26 cellular contexts compared by ENCODE assay signal in genomic region chr5:176780071-176780850, GRCh38. TPM values are rescaled to one million over a fixed set of nuclear protein-coding genes. Genes with fewer than 3 reads are reported as not detected.
DNase-seq lines count a peak whose midpoint lies in the region; ATAC-seq, FAIRE-seq and TF ChIP-seq lines count a peak whose summit lies in the region.
"Had no signal": no experiment of that assay in that cellular context is flagged by ENCODE, and none has a peak within 500 bp of the region (broad histone marks: within the 10 kb centered on the region; RNA-seq: fewer than 3 reads in every experiment).

No MANE protein-coding gene starts in this region.

- H3K9ac ChIP-seq in HCT116 (ENCODE audit: low read length) (no peak overlapping the region), endodermal cell (ENCODE audit: extremely low read depth, low read length, poor library complexity, severe bottlenecking) (no peak overlapping the region)
- H3K9ac ChIP-seq: GM23248 had no signal

- H3K36me3 ChIP-seq in HCT116 (ENCODE audit: control insufficient read depth in 1 of 2, insufficient read depth in 2 of 2, low read length in 2 of 2) (no peaks in the 10 kb centered on the region), endodermal cell (ENCODE audit: control insufficient read depth, insufficient read depth, low read length) (no peaks in the 10 kb centered on the region), small intestine (ENCODE audit: control insufficient read depth in 2 of 2, insufficient read depth in 2 of 2, low read length in 2 of 2) (no peaks in the 10 kb centered on the region)
- H3K36me3 ChIP-seq: SJCRH30 had no signal

- H3K9me3 ChIP-seq in HCT116 (ENCODE audit: control insufficient read depth in 1 of 2, insufficient read depth in 1 of 2, low read depth in 1 of 2, low read length in 2 of 2) (no peaks in the 10 kb centered on the region), endodermal cell (ENCODE audit: control insufficient read depth, low read length) (no peaks in the 10 kb centered on the region), small intestine (ENCODE audit: control insufficient read depth, low read depth) (no peaks in the 10 kb centered on the region)
- H3K9me3 ChIP-seq: psoas muscle, SJCRH30 had no signal

- peaks cover 6% of the 10 kb centered on the region for H3K27me3 Mint-ChIP-seq in endodermal cell (ENCODE audit: insufficient read depth)

- no peak for TF ChIP-seq RAD21 in HCT116 (IDR thresholded peaks at IDR 0.05; ENCODE audit: low read depth)

- H3K9me2 ChIP-seq in HCT116 (ENCODE audit: insufficient read depth), result no peaks in the 10 kb centered on the region

- no peaks in the 10 kb centered on the region for H4K20me1 ChIP-seq in HCT116 (ENCODE audit: insufficient read depth)

- H3K4me2 ChIP-seq in HCT116 (ENCODE audit: low read length), result peak overlapping the region; percentile 32

- TF ChIP-seq POLR2A in HCT116 (IDR thresholded peaks at IDR 0.05; ENCODE audit: borderline replicate concordance, extremely low read depth, insufficient read depth, insufficient read length), result no peak

- TF ChIP-seq CTCF in HCT116 (IDR thresholded peaks at IDR 0.05 in 2 of 3, conservative IDR thresholded peaks at IDR 0.05 in 1 of 3; ENCODE audit: borderline replicate concordance in 1 of 3, insufficient read depth in 1 of 3, low read depth in 2 of 3, low read length in 2 of 3) (no peak), endodermal cell (conservative IDR thresholded peaks at IDR 0.05) (no peak)

- BruUV-seq in HCT116 (replicated peaks; lab: Mats Ljungman, UMichigan), result no TSS peak

- H3K27ac Mint-ChIP-seq in endodermal cell, result no peak overlapping the region
- H3K27ac Mint-ChIP-seq: CD14-positive monocyte; effector memory CD8-positive, alpha-beta T cell; stimulated activated effector memory CD8-positive, alpha-beta T cell treated with anti-CD3 and anti-CD28 coated beads, Interleukin-12 subunit alpha, Interleukin-12 subunit beta, amount 100 ng/mL, for 72 hours had no signal

- H3K27ac ChIP-seq in HCT116 (ENCODE audit: low read depth, low read length) (no peak overlapping the region), endodermal cell (ENCODE audit: low read depth, low read length) (no peak overlapping the region), small intestine (ENCODE audit: low read depth in 1 of 2, low read length in 1 of 2) (no peak overlapping the region)
- H3K27ac ChIP-seq: GM23248, psoas muscle, SJCRH30 had no signal

- H3K27me3 ChIP-seq in HCT116 (ENCODE audit: insufficient read depth, low read length), result no peaks in the 10 kb centered on the region
- no peaks in the 10 kb centered on the region for H3K27me3 ChIP-seq in endodermal cell (ENCODE audit: control insufficient read depth, insufficient read depth, low read length, poor library complexity, severe bottlenecking)
- peaks cover 0 to 11% of the 10 kb centered on the region in 2 donors for H3K27me3 ChIP-seq in small intestine (ENCODE audit: control insufficient read depth in 2 of 2, insufficient read depth in 2 of 2, low read length in 2 of 2)

- FAIRE-seq in small intestine (lab: Jason Lieb, UNC), result no peak

- H3K4me1 Mint-ChIP-seq in endodermal cell, result peaks cover 12% of the 10 kb centered on the region
- H3K4me1 Mint-ChIP-seq: CD14-positive monocyte; naive thymus-derived CD8-positive, alpha-beta T cell; stimulated activated effector memory CD8-positive, alpha-beta T cell treated with anti-CD3 and anti-CD28 coated beads, Interleukin-12 subunit alpha, Interleukin-12 subunit beta, amount 100 ng/mL, for 72 hours had no signal

- H3K4me1 ChIP-seq in HCT116 (ENCODE audit: control insufficient read depth in 1 of 2, insufficient read depth in 2 of 2, low read length in 2 of 2), result peaks cover 8 to 33% of the 10 kb centered on the region in 2 experiments
- peaks cover 4% of the 10 kb centered on the region for H3K4me1 ChIP-seq in endodermal cell (ENCODE audit: control insufficient read depth, insufficient read depth, low read length)
- H3K4me1 ChIP-seq in small intestine (ENCODE audit: control insufficient read depth in 2 of 2, insufficient read depth in 1 of 2, low read depth in 1 of 2, low read length in 1 of 2), result no peaks in the 10 kb centered on the region
- H3K4me1 ChIP-seq: psoas muscle had no signal

- WGBS in endodermal cell (ENCODE audit: insufficient coverage in 1 of 2, insufficient read length in 1 of 2), 2 experiments, result 85 to 87% methylated on average over 8 to 12 of the region's 12 CpGs
- WGBS in small intestine, 3 donors, result 39 to 52% (median 49%) methylated on average over 12 of the region's 12 CpGs

- CTCF ChIA-PET in HCT116 (lab: Charles Lee), result no interaction called here

- H3K9me3 Mint-ChIP-seq in endodermal cell, result no peaks in the 10 kb centered on the region
- H3K9me3 Mint-ChIP-seq: effector memory CD8-positive, alpha-beta T cell; stimulated activated effector memory CD8-positive, alpha-beta T cell treated with anti-CD3 and anti-CD28 coated beads, Interleukin-12 subunit alpha, Interleukin-12 subunit beta, amount 100 ng/mL, for 72 hours; T-helper 1 cell treated with Interleukin-12 subunit alpha and Interleukin-12 subunit beta and Interleukin-4 antibody, amounts not matched to agents 30 μg/mL and 1 μg/mL, for 36 hours had no signal

- DNase-seq in NCI-H2171 treated with DMSO at 0.1 percent for 48 hours (lab: John Stamatoyannopoulos, UW), result peak; percentile 85
- DNase-seq in NCI-H2171 (lab: John Stamatoyannopoulos, UW), result no peak
- no peak for DNase-seq in HCT116 (ENCODE audit: low read depth, low spot score)
- peak; percentile 39 for DNase-seq in endodermal cell
- DNase-seq in small intestine, result peak; percentile 3
- DNase-seq in putamen (ENCODE audit: low spot score), result no peak
- DNase-seq: ACHN; amniotic stem cell; central memory CD4-positive, alpha-beta T cell; effector memory CD8-positive, alpha-beta T cell; naive thymus-derived CD8-positive, alpha-beta T cell; NCI-H1417 treated with DMSO at 0.1 percent for 48 hours; NCI-H510A treated with DMSO at 0.1 percent for 48 hours; psoas muscle; stimulated activated CD4-positive, alpha-beta T cell treated with anti-CD3 and anti-CD28 coated beads, Interleukin-12 subunit alpha, Interleukin-12 subunit beta, amount 100 ng/mL, for 4 hours had no signal

- no peaks in the 10 kb centered on the region for H3K79me2 ChIP-seq in HCT116 (ENCODE audit: insufficient read depth, low read length)

- RAD21 ChIA-PET in HCT116 (lab: Charles Lee; ENCODE audit: low non-redundant PET in 1 of 2, low total read pairs in 2 of 2, uncharacterized antibody in 2 of 2, unreplicated experiment in 2 of 2), result no interaction called here

- ATAC-seq in HCT116 (no peak), GM21390 (IDR thresholded peaks at IDR 0.05; ENCODE audit: unreplicated experiment) (no peak), GM18511 (IDR thresholded peaks at IDR 0.05; ENCODE audit: unreplicated experiment) (no peak)
- ATAC-seq: activated CD4-positive, CD25-positive, alpha-beta regulatory T cell treated with anti-CD3 and anti-CD28 coated beads, Interleukin-2, amount 50 U/mL, for 24 hours; effector memory CD8-positive, alpha-beta T cell; naive thymus-derived CD8-positive, alpha-beta T cell; psoas muscle; stimulated activated effector memory CD8-positive, alpha-beta T cell treated with anti-CD3 and anti-CD28 coated beads, Interleukin-12 subunit alpha, Interleukin-12 subunit beta, amount 100 ng/mL, for 72 hours had no signal

- H2AFZ ChIP-seq in HCT116 (ENCODE audit: low read depth, low read length, poor library complexity, severe bottlenecking), result no peak overlapping the region
- H2AFZ ChIP-seq: GM23248 had no signal

- POLR2A ChIA-PET in HCT116 (lab: Charles Lee), result no interaction called here

- no peaks in the 10 kb centered on the region for H3K36me3 Mint-ChIP-seq in endodermal cell (ENCODE audit: low read depth)
- H3K36me3 Mint-ChIP-seq: CD14-positive monocyte; naive thymus-derived CD8-positive, alpha-beta T cell; stimulated activated effector memory CD8-positive, alpha-beta T cell treated with anti-CD3 and anti-CD28 coated beads, Interleukin-12 subunit alpha, Interleukin-12 subunit beta, amount 100 ng/mL, for 72 hours had no signal

- intact Hi-C loops in HCT116 (cut with micrococcal nuclease), result no loop called here

- H3K4me3 ChIP-seq in HCT116 (replicated peaks in 1 of 2; ENCODE audit: low read depth in 1 of 2, low read length in 2 of 2) (no peak overlapping the region), endodermal cell (ENCODE audit: low read length) (no peak overlapping the region), small intestine (ENCODE audit: low read depth in 1 of 2, low read length in 2 of 2) (no peak overlapping the region)
- H3K4me3 ChIP-seq: GM23248, lung, psoas muscle, SJCRH30 had no signal

- no peak overlapping the region for H3K4me3 Mint-ChIP-seq in endodermal cell
- H3K4me3 Mint-ChIP-seq: CD14-positive monocyte; effector memory CD8-positive, alpha-beta T cell; naive thymus-derived CD8-positive, alpha-beta T cell; stimulated activated effector memory CD8-positive, alpha-beta T cell treated with anti-CD3 and anti-CD28 coated beads, Interleukin-12 subunit alpha, Interleukin-12 subunit beta, amount 100 ng/mL, for 72 hours; T-helper 1 cell treated with Interleukin-12 subunit alpha and Interleukin-12 subunit beta and Interleukin-4 antibody, amounts not matched to agents 30 μg/mL and 1 μg/mL, for 36 hours had no signal

TF ChIP-seq in HCT116, 20 proteins besides CTCF, POLR2A, EP300 and RAD21 (continues in another document):
- TF ChIP-seq TCF7L2 (IDR thresholded peaks at IDR 0.05; ENCODE audit: borderline replicate concordance, extremely low read depth, insufficient read depth, insufficient read length) (no peak), JUND (IDR thresholded peaks at IDR 0.05) (no peak), SIN3A (IDR thresholded peaks at IDR 0.05; ENCODE audit: low read depth) (no peak)

RNA-seq across cellular contexts. Expression of gene UNC5A, which starts 30.1 kb away (rescaled TPM):
- 10.1 TPM for total RNA-seq in HCT116 (2021; ENCODE audit: unreplicated experiment)
- polyA plus RNA-seq in HCT116 (2012), result 9.0 and 9.9 TPM in 2 replicates
- total RNA-seq in endodermal cell, result 1 to 10 TPM in 1 of 2 donors, under 1 TPM in 1; 0.89 to 1.4 TPM
- polyA plus RNA-seq in endodermal cell (2013, experiment 1 of 2), result 3.4 TPM
- polyA plus RNA-seq in endodermal cell (2013, experiment 2 of 2), result 3.0 TPM
- under 1 TPM in 1 of 3 donors, not detected in 2; 0.63 TPM for polyA plus RNA-seq in small intestine
- total RNA-seq: activated CD8-positive, alpha-beta memory T cell treated with anti-CD3 and anti-CD28 coated beads for 36 hours; GM23248; naive thymus-derived CD8-positive, alpha-beta T cell; OCI-LY7 had no signal
- polyA plus RNA-seq: GM23248; naive thymus-derived CD8-positive, alpha-beta T cell had no signal

Comparison
In these comparisons a context has a peak if more than half of its experiments do, and no peak if none do; other contexts are left out.
1. DNase-seq: peak in NCI-H2171 treated with DMSO at 0.1 percent for 48 hours (single experiment), endodermal cell (single experiment) and small intestine (single experiment); none in NCI-H2171 (single experiment), HCT116 (single experiment) and putamen (single experiment).